1 cellular context compared by ENCODE assay signal in genomic region chr1:153646672-153647374, GRCh38.
TF ChIP-seq lines count a peak whose summit lies in the region.

No MANE protein-coding gene starts in this region.

TF ChIP-seq in endothelial cell of umbilical vein, 7 proteins besides CTCF, POLR2A, EP300 and RAD21:
- peak; percentile 15 for TF ChIP-seq POLR2AphosphoS5 (IDR thresholded peaks at IDR 0.05; ENCODE audit: insufficient read depth, low read depth, low read length)
- no peak for TF ChIP-seq EZH2 (IDR thresholded peaks at IDR 0.05; ENCODE audit: borderline replicate concordance, low read depth, low read length, severe bottlenecking)
- TF ChIP-seq FOS (IDR thresholded peaks at IDR 0.05; ENCODE audit: borderline replicate concordance, insufficient read depth, low read length), result no peak
- TF ChIP-seq JUN (IDR thresholded peaks at IDR 0.05; ENCODE audit: borderline replicate concordance, insufficient read depth, insufficient read length, low read depth), result no peak
TF ChIP-seq in endothelial cell of umbilical vein: peak in this region for 1.
